Comparison of ENCODE assay signal across 16 cellular contexts in the genomic region with DNA sequence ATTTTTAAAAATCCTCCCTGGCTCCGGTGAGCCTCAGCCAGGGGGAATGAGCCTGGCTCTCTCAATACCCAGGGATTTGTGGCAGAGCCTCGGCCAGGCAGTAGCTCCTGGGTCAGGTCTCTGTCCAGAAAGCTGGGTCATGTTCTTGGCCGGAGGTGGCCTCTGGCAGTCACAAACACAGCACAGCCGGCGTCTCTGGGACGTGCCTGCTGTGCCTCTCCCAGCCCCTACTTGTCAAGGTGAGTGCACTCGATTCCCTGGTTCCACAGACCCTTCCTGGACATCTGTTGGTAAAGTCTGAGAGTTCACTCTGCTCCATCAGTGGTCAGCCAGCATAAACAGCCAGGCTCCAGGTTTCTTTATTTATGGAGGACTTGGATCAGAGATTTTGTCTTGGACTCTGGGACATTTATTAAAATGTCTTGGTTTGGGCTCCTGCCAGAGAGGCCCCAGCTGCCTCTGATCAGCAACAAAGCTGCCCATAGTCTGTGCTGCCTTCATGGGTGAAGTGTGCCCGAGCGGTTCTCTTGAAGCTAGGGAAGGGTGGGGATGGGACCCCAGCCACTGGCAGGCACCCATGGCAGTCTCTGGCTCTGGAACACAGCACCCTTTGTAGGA. TPM values are rescaled to one million over a fixed set of nuclear protein-coding genes. Genes with fewer than 3 reads are reported as not detected.
DNase-seq lines count a peak whose midpoint lies in the region; ATAC-seq and TF ChIP-seq lines count a peak whose summit lies in the region.
"Had no signal": no experiment of that assay in that cellular context is flagged by ENCODE, and none has a peak within 500 bp of the region (broad histone marks: within the 10 kb centered on the region; RNA-seq: fewer than 3 reads in every experiment).

No MANE protein-coding gene starts in this region.

- ATAC-seq in aorta (ENCODE audit: low FRiP score) (peak; percentile 40), HG03196 (IDR thresholded peaks at IDR 0.05; ENCODE audit: unreplicated experiment) (no peak)

- no peak overlapping the region for H2BK12ac ChIP-seq in trophoblast cell (ENCODE audit: low read length)

- POLR2A ChIA-PET in MCF 10A (lab: Yijun Ruan, JAX), result interaction anchor here (1.6 kb wide), 1 partner anchor 112 kb away, joined by 4 read pairs; no protein-coding TSS in a partner anchor

- no peak overlapping the region for H3K27ac Mint-ChIP-seq in MCF 10A (ENCODE audit: low read depth, unreplicated experiment)
- H3K27ac Mint-ChIP-seq: T-helper 2 cell treated with Interferon-gamma antibody and Interleukin-4, amounts not matched to agents 5 μg/mL and 100 μg/mL, for 36 hours had no signal

- H3K27ac ChIP-seq in breast epithelium (peak overlapping the region; percentile 59 to 65), trophoblast cell (ENCODE audit: low read depth, low read length) (no peak overlapping the region), aorta (ENCODE audit: low read depth in 1 of 2, low read length in 2 of 2) (no peak overlapping the region)

- no peak overlapping the region for H3K23ac ChIP-seq in trophoblast cell (ENCODE audit: low read length)

- no peaks in the 10 kb centered on the region for H3K4me1 Mint-ChIP-seq in MCF 10A (ENCODE audit: insufficient read depth, unreplicated experiment)
- H3K4me1 Mint-ChIP-seq: neural crest cell had no signal

- H3K4me3 ChIP-seq in breast epithelium, result no peak overlapping the region
- H3K4me3 ChIP-seq in fibroblast of the aortic adventitia (ENCODE audit: low read depth, low read length), result no peak overlapping the region
- no peak overlapping the region for H3K4me3 ChIP-seq in trophoblast cell (ENCODE audit: low read depth, low read length)
- no peak overlapping the region for H3K4me3 ChIP-seq in aorta (ENCODE audit: low read length in 2 of 2)

- no peak overlapping the region for H4K12ac ChIP-seq in trophoblast cell (ENCODE audit: low read depth, low read length)

- H3K9me3 ChIP-seq in breast epithelium (no peaks in the 10 kb centered on the region), trophoblast cell (ENCODE audit: insufficient read depth, low read depth, low read length) (peaks cover 2% of the 10 kb centered on the region), aorta (ENCODE audit: control insufficient read depth, low read length) (no peaks in the 10 kb centered on the region)

- WGBS in trophoblast cell (ENCODE audit: extremely low coverage, insufficient coverage, insufficient read length), result no CpG with 5 or more reads among the region's 9 CpGs
- 5 to 6% methylated on average over 9 of the region's 9 CpGs for WGBS in aorta, 2 donors

- no peak overlapping the region for H3K18ac ChIP-seq in trophoblast cell (ENCODE audit: low read length)

- H3K4me3 Mint-ChIP-seq in MCF 10A (ENCODE audit: unreplicated experiment), result no peak overlapping the region
- H3K4me3 Mint-ChIP-seq: neural crest cell; T-helper 2 cell treated with Interferon-gamma antibody and Interleukin-4, amounts not matched to agents 5 μg/mL and 100 μg/mL, for 36 hours had no signal

- BruUV-seq in MCF 10A (replicated peaks; lab: Mats Ljungman, UMichigan), result no TSS peak

- DNase-seq in breast epithelium (ENCODE audit: low spot score in 2 of 2), result no peak
- DNase-seq in MCF 10A (ENCODE audit: unreplicated experiment), result no peak
- peak; percentile 71 for DNase-seq in fibroblast of the aortic adventitia (ENCODE audit: low read depth)
- no peak for DNase-seq in trophoblast cell
- no peak for DNase-seq in aorta
- DNase-seq in GM19238 (ENCODE audit: insufficient read length, low spot score), result no peak
- no peak for DNase-seq in NCI-H2081 treated with DMSO at 0.1 percent for 48 hours (lab: John Stamatoyannopoulos, UW)
- DNase-seq: activated CD8-positive, alpha-beta memory T cell treated with anti-CD3 and anti-CD28 coated beads, Interleukin-2, amount 50 U/mL, for 4 hours; amniotic stem cell; islet precursor cell; Kasumi-1; OCI-M1; stimulated activated CD4-positive, alpha-beta T cell treated with anti-CD3 and anti-CD28 coated beads, Interleukin-4, amount 100 ng/mL, for 1 hour had no signal

- H3K36me3 Mint-ChIP-seq in MCF 10A (ENCODE audit: insufficient read depth, unreplicated experiment), result peaks cover 42% of the 10 kb centered on the region

- H3K79me1 ChIP-seq in trophoblast cell (ENCODE audit: low read length), result no peaks in the 10 kb centered on the region

- H2BK5ac ChIP-seq in trophoblast cell (ENCODE audit: low read depth, low read length, poor library complexity), result no peak overlapping the region

- H2AFZ ChIP-seq in trophoblast cell (ENCODE audit: insufficient read depth, low read length, poor library complexity), result no peak overlapping the region

- no peak overlapping the region for H3K4ac ChIP-seq in trophoblast cell (ENCODE audit: low read depth, low read length)

- no peaks in the 10 kb centered on the region for H3K79me2 ChIP-seq in trophoblast cell (ENCODE audit: control insufficient read depth, insufficient read depth, low read length, poor library complexity)

- H3K4me1 ChIP-seq in breast epithelium (peaks cover 0 to 6% of the 10 kb centered on the region in 2 donors), trophoblast cell (ENCODE audit: control insufficient read depth in 1 of 2, insufficient read depth in 2 of 2, low read length in 2 of 2) (peaks cover 0 to 2% of the 10 kb centered on the region in 2 experiments), aorta (ENCODE audit: control insufficient read depth in 1 of 2, insufficient read depth in 2 of 2, low read length in 2 of 2) (peaks cover 0 to 3% of the 10 kb centered on the region in 2 donors)

- CTCF ChIA-PET in MCF 10A (lab: Yijun Ruan, JAX), result interaction anchor here (0.6 to 16.3 kb wide), 9 partner anchors 21 to 411 kb away, joined by 3 to 264 read pairs (median 3); no protein-coding TSS in a partner anchor

- no peaks in the 10 kb centered on the region for H3K27me3 Mint-ChIP-seq in MCF 10A (ENCODE audit: insufficient read depth, unreplicated experiment)

- no peak overlapping the region for H3K4me2 ChIP-seq in trophoblast cell (ENCODE audit: low read length)

- H3K36me3 ChIP-seq in breast epithelium, result no peaks in the 10 kb centered on the region
- no peaks in the 10 kb centered on the region for H3K36me3 ChIP-seq in trophoblast cell (ENCODE audit: control insufficient read depth in 1 of 2, insufficient read depth in 2 of 2, low read length in 2 of 2)
- no peaks in the 10 kb centered on the region for H3K36me3 ChIP-seq in aorta (ENCODE audit: control insufficient read depth in 1 of 2, insufficient read depth in 2 of 2, low read length in 1 of 2)

- no peak overlapping the region for H4K8ac ChIP-seq in trophoblast cell (ENCODE audit: low read depth, low read length)

- H3K27me3 ChIP-seq in breast epithelium (no peaks in the 10 kb centered on the region), trophoblast cell (ENCODE audit: insufficient read depth, low read length) (no peaks in the 10 kb centered on the region), aorta (ENCODE audit: control insufficient read depth in 1 of 2, insufficient read depth in 2 of 2, low read length in 1 of 2) (no peaks in the 10 kb centered on the region)

- no peak overlapping the region for H2AK5ac ChIP-seq in trophoblast cell (ENCODE audit: low read length)

- TF ChIP-seq POLR2A in breast epithelium (IDR thresholded peaks at IDR 0.05), result no peak

- peak overlapping the region; percentile 8 for H4K91ac ChIP-seq in trophoblast cell (ENCODE audit: low read depth, low read length)

- intact Hi-C loops in breast epithelium (cut with DNase I; ENCODE audit: low total_unique reads), result loop anchor here (5.0 kb wide), 1 partner anchor 1002 kb away; no protein-coding TSS in a partner anchor
- intact Hi-C loops in MCF 10A (cut with micrococcal nuclease), result no loop called here
- intact Hi-C loops in aorta (cut with DNase I), result loop anchor here (5.0 kb wide), 2 partner anchors 33 to 108 kb away; a partner anchor contains a TSS

- H2BK120ac ChIP-seq in trophoblast cell (ENCODE audit: insufficient read depth, low read length, poor library complexity), result no peak overlapping the region

- H3K9ac ChIP-seq in trophoblast cell (ENCODE audit: low read length), result no peak overlapping the region

- no peak overlapping the region for H3K14ac ChIP-seq in trophoblast cell (ENCODE audit: low read length)

- no peaks in the 10 kb centered on the region for H3K9me3 Mint-ChIP-seq in MCF 10A (ENCODE audit: unreplicated experiment)
- H3K9me3 Mint-ChIP-seq: neural crest cell; T-helper 2 cell treated with Interferon-gamma antibody and Interleukin-4, amounts not matched to agents 5 μg/mL and 100 μg/mL, for 36 hours had no signal

- no peak for TF ChIP-seq CTCF in breast epithelium (IDR thresholded peaks at IDR 0.05)
- TF ChIP-seq CTCF in MCF 10A (IDR thresholded peaks at IDR 0.05; ENCODE audit: unreplicated experiment), result no peak
- TF ChIP-seq CTCF in fibroblast of the aortic adventitia (IDR thresholded peaks at IDR 0.05; ENCODE audit: insufficient read depth, low read length), result no peak

RNA-seq across cellular contexts. Expression of a gene that starts 56.7 kb away (rescaled TPM):
- total RNA-seq in breast epithelium (10 to 100 TPM; 32.6 to 35.7 (median 34.4) TPM), MCF 10A (2022) (11.3 and 11.7 TPM in 2 replicates), fibroblast of the aortic adventitia (ENCODE audit: low replicate concordance) (32.0 and 42.6 TPM in 2 replicates), aorta (10 to 100 TPM; 23.5 to 55.5 TPM)
- polyA plus RNA-seq in trophoblast cell (2013), result 8.8 and 10.1 TPM in 2 replicates
- 10 to 100 TPM; 11.9 to 15.1 TPM for polyA plus RNA-seq in aorta

Comparison
In these comparisons a context has a peak if more than half of its experiments do, and no peak if none do; other contexts are left out.
1. H3K27ac ChIP-seq: peak in breast epithelium (2 of 2); none in trophoblast cell (single experiment) and aorta (0 of 2).